11 cellular contexts compared by ENCODE assay signal in genomic region chr16:85586360-85587145, GRCh38. TPM values are rescaled to one million over a fixed set of nuclear protein-coding genes. Genes with fewer than 3 reads are reported as not detected.
A peak's percentile ranks its signal among the peaks of the same experiment; 100 is the strongest.
DNase-seq lines count a peak whose midpoint lies in the region; TF ChIP-seq lines count a peak whose summit lies in the region.
"Had no signal": no experiment of that assay in that cellular context is flagged by ENCODE, and none has a peak within 500 bp of the region (broad histone marks: within the 10 kb centered on the region; RNA-seq: fewer than 3 reads in every experiment).

No MANE protein-coding gene starts in this region.

- no peak for TF ChIP-seq CTCF in fibroblast of lung (conservative IDR thresholded peaks at IDR 0.05 in 1 of 2, IDR thresholded peaks at IDR 0.05 in 1 of 2; ENCODE audit: low read depth in 1 of 2, low read length in 2 of 2)
- no peak for TF ChIP-seq CTCF in neural cell (IDR thresholded peaks at IDR 0.05; ENCODE audit: poor library complexity, severe bottlenecking)
- no peak for TF ChIP-seq CTCF in MCF 10A (IDR thresholded peaks at IDR 0.05; ENCODE audit: unreplicated experiment)

- H3K27me3 ChIP-seq in fibroblast of lung (ENCODE audit: control insufficient read depth, insufficient read depth, low read length) (no peaks in the 10 kb centered on the region), neural cell (ENCODE audit: insufficient read depth, low read depth, low read length) (no peaks in the 10 kb centered on the region)
- H3K27me3 ChIP-seq: tibial artery had no signal

- no peak overlapping the region for H3K4me3 Mint-ChIP-seq in MCF 10A (ENCODE audit: unreplicated experiment)

- H3K36me3 Mint-ChIP-seq in MCF 10A (ENCODE audit: insufficient read depth, unreplicated experiment) = peaks cover 11% of the 10 kb centered on the region

- no TSS peak for BruUV-seq in MCF 10A (replicated peaks; lab: Mats Ljungman, UMichigan)

- H3K4me3 ChIP-seq in fibroblast of lung (replicated peaks in 1 of 4; ENCODE audit: control extremely low read depth in 1 of 4, insufficient read depth in 1 of 4, low read depth in 3 of 4, low read length in 4 of 4) (no peak overlapping the region), neural cell (ENCODE audit: low read length) (no peak overlapping the region)
- H3K4me3 ChIP-seq: tibial artery had no signal

- H3K9ac ChIP-seq in fibroblast of lung (ENCODE audit: insufficient read depth, low read length) = no peak overlapping the region
- peak overlapping the region; percentile 35 for H3K9ac ChIP-seq in neural cell (ENCODE audit: low read length)

- no peaks in the 10 kb centered on the region for H3K9me3 Mint-ChIP-seq in MCF 10A (ENCODE audit: unreplicated experiment)

- intact Hi-C loops in MCF 10A (cut with micrococcal nuclease) = no loop called here

- H3K36me3 ChIP-seq in fibroblast of lung (ENCODE audit: control insufficient read depth, insufficient read depth, low read length) (no peaks in the 10 kb centered on the region), neural cell (ENCODE audit: insufficient read depth, low read length) (no peaks in the 10 kb centered on the region)
- H3K36me3 ChIP-seq: tibial artery had no signal

- H3F3A ChIP-seq in neural cell (ENCODE audit: insufficient read depth, low read length, poor library complexity, severe bottlenecking) = peaks cover 10% of the 10 kb centered on the region

- peaks cover 13% of the 10 kb centered on the region for H3K79me2 ChIP-seq in fibroblast of lung (ENCODE audit: control insufficient read depth, insufficient read depth, low read length)
- peaks cover 92% of the 10 kb centered on the region for H3K79me2 ChIP-seq in neural cell (replicated peaks; ENCODE audit: insufficient read depth, low read length)

- H3K4me2 ChIP-seq in fibroblast of lung (ENCODE audit: extremely low read depth, insufficient read depth, low read length) = no peak overlapping the region
- no peak overlapping the region for H3K4me2 ChIP-seq in neural cell (ENCODE audit: low read length)

- H3K4me1 Mint-ChIP-seq in MCF 10A (ENCODE audit: insufficient read depth, unreplicated experiment) = no peaks in the 10 kb centered on the region

- POLR2A ChIA-PET in MCF 10A (lab: Yijun Ruan, JAX) = no interaction called here

- no peak for TF ChIP-seq RAD21 in neural cell (conservative IDR thresholded peaks at IDR 0.05)

- no peaks in the 10 kb centered on the region for H3K27me3 Mint-ChIP-seq in MCF 10A (ENCODE audit: insufficient read depth, unreplicated experiment)

- no peak for TF ChIP-seq EP300 in neural cell (conservative IDR thresholded peaks at IDR 0.05; ENCODE audit: poor library complexity, severe bottlenecking)

- DNase-seq in AG08395 (ENCODE audit: low spot score) (peak; percentile 66), NCI-H446 (lab: John Stamatoyannopoulos, UW) (peak; percentile 54 to 80), fibroblast of lung (ENCODE audit: low read depth in 2 of 2) (peak; percentile 39 to 69), MCF 10A (ENCODE audit: unreplicated experiment) (no peak), T-helper 1 cell (no peak), NCI-H1105 (lab: John Stamatoyannopoulos, UW) (no peak), NOMO-1 (lab: John Stamatoyannopoulos, UW; ENCODE audit: unreplicated experiment in 2 of 2) (no peak)
- DNase-seq: mammary epithelial cell, T-helper 2 cell had no signal

- H3K27ac Mint-ChIP-seq in MCF 10A (ENCODE audit: low read depth, unreplicated experiment) = no peak overlapping the region

- CTCF ChIA-PET in MCF 10A (lab: Yijun Ruan, JAX) = no interaction called here

- peak overlapping the region; percentile 7 for H3K27ac ChIP-seq in fibroblast of lung (ENCODE audit: insufficient read depth, low read length)
- H3K27ac ChIP-seq in neural cell (ENCODE audit: low read length) = no peak overlapping the region
- H3K27ac ChIP-seq: tibial artery had no signal

- no peak overlapping the region for H2AFZ ChIP-seq in fibroblast of lung (ENCODE audit: low read length)
- no peak overlapping the region for H2AFZ ChIP-seq in neural cell (ENCODE audit: low read depth, low read length)

- peaks cover 6% of the 10 kb centered on the region for H3K4me1 ChIP-seq in fibroblast of lung (ENCODE audit: control insufficient read depth, extremely low read depth, insufficient read depth, low read length)

- H3K9me3 ChIP-seq in fibroblast of lung (ENCODE audit: control insufficient read depth, insufficient read depth, low read depth, low read length) (no peaks in the 10 kb centered on the region), neural cell (ENCODE audit: low read length) (no peaks in the 10 kb centered on the region)
- H3K9me3 ChIP-seq: tibial artery had no signal

- H3K9me2 ChIP-seq in neural cell (ENCODE audit: insufficient read depth, low read length) = no peaks in the 10 kb centered on the region

- H4K20me1 ChIP-seq in fibroblast of lung (ENCODE audit: control insufficient read depth, extremely low read depth, insufficient read depth, low read length) (peaks cover 2% of the 10 kb centered on the region), neural cell (ENCODE audit: insufficient read depth) (no peaks in the 10 kb centered on the region)

TF ChIP-seq in neural cell, 6 proteins besides CTCF, POLR2A, EP300 and RAD21:
- TF ChIP-seq REST (IDR thresholded peaks at IDR 0.05; ENCODE audit: borderline replicate concordance) (no peak), EZH2 (IDR thresholded peaks at IDR 0.05; ENCODE audit: borderline replicate concordance, insufficient read depth, low read length, poor library complexity, severe bottlenecking) (no peak), SMC3 (conservative IDR thresholded peaks at IDR 0.05; ENCODE audit: poor library complexity) (no peak), MXI1 (conservative IDR thresholded peaks at IDR 0.05; ENCODE audit: poor library complexity, severe bottlenecking) (no peak), POLR2AphosphoS5 (IDR thresholded peaks at IDR 0.05) (no peak), TAF1 (IDR thresholded peaks at IDR 0.05; ENCODE audit: low read depth) (no peak)

RNA-seq across cellular contexts. Expression of gene GSE1, which starts 26.6 kb away (rescaled TPM):
- 31.1 and 35.7 TPM in 2 replicates for total RNA-seq in fibroblast of lung
- 11.0 and 13.0 TPM in 2 replicates for polyA plus RNA-seq in fibroblast of lung
- 17.9 and 19.8 TPM in 2 replicates for polyA plus RNA-seq in fibroblast of lung (2012)
- 16.8 and 21.8 TPM in 2 replicates for polyA minus RNA-seq in fibroblast of lung (ENCODE audit: low replicate concordance)
- 35.6 and 38.3 TPM in 2 replicates for polyA plus RNA-seq in neural cell
- polyA minus RNA-seq in neural cell = 65.7 and 89.0 TPM in 2 replicates
- total RNA-seq in MCF 10A (2022) = 44.4 and 52.9 TPM in 2 replicates

Comparison
In these comparisons a context has a peak if more than half of its experiments do, and no peak if none do; other contexts are left out.
1. DNase-seq: peak in AG08395 (single experiment), NCI-H446 (2 of 2) and fibroblast of lung (2 of 2); none in MCF 10A (single experiment), T-helper 1 cell (0 of 5), NCI-H1105 (single experiment) and NOMO-1 (0 of 2).